ENCODE assay signal across 12 cellular contexts in the genomic region with DNA sequence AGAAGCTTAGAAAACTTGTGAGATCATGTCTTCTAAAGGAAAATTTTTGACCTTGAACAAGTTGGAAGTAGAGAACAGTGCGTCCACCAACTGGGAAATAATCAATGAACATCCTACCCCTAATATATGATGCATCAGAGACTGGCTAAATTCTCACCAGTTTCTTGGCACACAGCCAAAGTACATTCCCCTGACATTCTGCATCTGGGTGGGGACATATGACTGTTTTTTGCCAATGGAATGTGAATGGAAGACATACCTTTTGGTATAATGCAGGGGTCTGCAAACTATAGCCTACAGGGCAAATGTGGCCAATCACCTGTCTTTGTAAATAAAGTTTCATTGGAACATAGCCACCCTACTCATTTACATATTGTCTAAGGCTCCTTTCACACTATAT.
"Had no signal": no experiment of that assay in that cellular context is flagged by ENCODE, and none has a peak within 500 bp of the region (broad histone marks: within the 10 kb centered on the region; RNA-seq: fewer than 3 reads in every experiment).

No MANE protein-coding gene starts in this region.

- H3K4me3 ChIP-seq: thyroid gland had no signal

- H3K9me3 ChIP-seq: thyroid gland had no signal

- H3K36me3 ChIP-seq: thyroid gland had no signal

- DNase-seq: activated CD4-positive, alpha-beta T cell treated with anti-CD3 and anti-CD28 coated beads for 48 hours; activated CD8-positive, alpha-beta T cell treated with anti-CD3 and anti-CD28 coated beads, Interleukin-2, amount 10 ng/mL, durations not matched to agents 7 days and 5 days; activated naive CD4-positive, alpha-beta T cell treated with anti-CD3 and anti-CD28 coated beads for 36 hours; central memory CD4-positive, alpha-beta T cell; cortex of kidney; effector memory CD4-positive, alpha-beta T cell; erythroblast; T-helper 1 cell; thyroid gland had no signal

- H3K9me3 Mint-ChIP-seq: activated naive CD4-positive, alpha-beta T cell treated with anti-CD3 and anti-CD28 coated beads for 36 hours; activated T-helper 17 cell treated with anti-CD3 and anti-CD28 coated beads, Interleukin-2, amount 50 U/mL, for 72 hours; neural crest cell; WTC11 had no signal

- ATAC-seq: activated CD8-positive, alpha-beta T cell treated with anti-CD3 and anti-CD28 coated beads, Interleukin-2, amount 10 ng/mL, durations not matched to agents 7 days and 5 days; activated T-helper 17 cell treated with anti-CD3 and anti-CD28 coated beads, Interleukin-2, amount 50 U/mL, for 72 hours; WTC11 had no signal

- H3K4me1 Mint-ChIP-seq: activated T-helper 17 cell treated with anti-CD3 and anti-CD28 coated beads, Interleukin-2, amount 50 U/mL, for 72 hours had no signal

- H3K27ac ChIP-seq: thyroid gland had no signal

- H3K27ac Mint-ChIP-seq: activated CD8-positive, alpha-beta T cell treated with anti-CD3 and anti-CD28 coated beads, Interleukin-2, amount 10 ng/mL, durations not matched to agents 7 days and 5 days; activated naive CD4-positive, alpha-beta T cell treated with anti-CD3 and anti-CD28 coated beads for 36 hours; activated T-helper 17 cell treated with anti-CD3 and anti-CD28 coated beads, Interleukin-2, amount 50 U/mL, for 72 hours; WTC11 had no signal

- H3K27me3 ChIP-seq: thyroid gland had no signal

- H3K36me3 Mint-ChIP-seq: WTC11 had no signal

- H3K4me3 Mint-ChIP-seq: activated CD8-positive, alpha-beta T cell treated with anti-CD3 and anti-CD28 coated beads, Interleukin-2, amount 10 ng/mL, durations not matched to agents 7 days and 5 days; activated naive CD4-positive, alpha-beta T cell treated with anti-CD3 and anti-CD28 coated beads for 36 hours; activated T-helper 17 cell treated with anti-CD3 and anti-CD28 coated beads, Interleukin-2, amount 50 U/mL, for 72 hours; neural crest cell; WTC11 had no signal
